ENCODE assay signal across 1 cellular context in the genomic region with DNA sequence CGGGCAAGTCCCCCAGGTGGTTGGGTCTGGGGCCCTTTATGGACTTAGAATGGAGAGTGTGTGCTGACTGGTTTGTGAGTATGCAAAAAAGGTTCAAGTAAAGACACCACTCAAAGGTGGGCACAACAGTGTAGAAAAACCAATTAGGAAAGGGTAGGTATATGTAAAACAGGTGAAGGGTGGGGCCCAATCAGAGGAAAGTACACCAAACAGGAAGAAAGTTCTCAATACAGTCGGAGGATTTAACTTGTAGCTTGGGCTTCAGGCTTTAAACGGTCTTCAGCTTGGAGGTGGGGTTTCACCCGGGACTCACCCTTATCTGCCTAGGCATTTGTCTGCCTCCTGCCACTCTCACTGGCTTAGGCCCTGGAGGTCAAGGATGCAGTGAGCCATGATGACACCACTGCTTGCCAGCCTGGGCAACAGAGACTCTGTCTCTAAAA.
A peak's percentile ranks its signal among the peaks of the same experiment; 100 is the strongest.
TF ChIP-seq lines count a peak whose summit lies in the region.

No MANE protein-coding gene starts in this region.

TF ChIP-seq in K562, 482 proteins besides CTCF, POLR2A, EP300 and RAD21 (continued from another document and continues in another):
- TF ChIP-seq, protein P1, sequence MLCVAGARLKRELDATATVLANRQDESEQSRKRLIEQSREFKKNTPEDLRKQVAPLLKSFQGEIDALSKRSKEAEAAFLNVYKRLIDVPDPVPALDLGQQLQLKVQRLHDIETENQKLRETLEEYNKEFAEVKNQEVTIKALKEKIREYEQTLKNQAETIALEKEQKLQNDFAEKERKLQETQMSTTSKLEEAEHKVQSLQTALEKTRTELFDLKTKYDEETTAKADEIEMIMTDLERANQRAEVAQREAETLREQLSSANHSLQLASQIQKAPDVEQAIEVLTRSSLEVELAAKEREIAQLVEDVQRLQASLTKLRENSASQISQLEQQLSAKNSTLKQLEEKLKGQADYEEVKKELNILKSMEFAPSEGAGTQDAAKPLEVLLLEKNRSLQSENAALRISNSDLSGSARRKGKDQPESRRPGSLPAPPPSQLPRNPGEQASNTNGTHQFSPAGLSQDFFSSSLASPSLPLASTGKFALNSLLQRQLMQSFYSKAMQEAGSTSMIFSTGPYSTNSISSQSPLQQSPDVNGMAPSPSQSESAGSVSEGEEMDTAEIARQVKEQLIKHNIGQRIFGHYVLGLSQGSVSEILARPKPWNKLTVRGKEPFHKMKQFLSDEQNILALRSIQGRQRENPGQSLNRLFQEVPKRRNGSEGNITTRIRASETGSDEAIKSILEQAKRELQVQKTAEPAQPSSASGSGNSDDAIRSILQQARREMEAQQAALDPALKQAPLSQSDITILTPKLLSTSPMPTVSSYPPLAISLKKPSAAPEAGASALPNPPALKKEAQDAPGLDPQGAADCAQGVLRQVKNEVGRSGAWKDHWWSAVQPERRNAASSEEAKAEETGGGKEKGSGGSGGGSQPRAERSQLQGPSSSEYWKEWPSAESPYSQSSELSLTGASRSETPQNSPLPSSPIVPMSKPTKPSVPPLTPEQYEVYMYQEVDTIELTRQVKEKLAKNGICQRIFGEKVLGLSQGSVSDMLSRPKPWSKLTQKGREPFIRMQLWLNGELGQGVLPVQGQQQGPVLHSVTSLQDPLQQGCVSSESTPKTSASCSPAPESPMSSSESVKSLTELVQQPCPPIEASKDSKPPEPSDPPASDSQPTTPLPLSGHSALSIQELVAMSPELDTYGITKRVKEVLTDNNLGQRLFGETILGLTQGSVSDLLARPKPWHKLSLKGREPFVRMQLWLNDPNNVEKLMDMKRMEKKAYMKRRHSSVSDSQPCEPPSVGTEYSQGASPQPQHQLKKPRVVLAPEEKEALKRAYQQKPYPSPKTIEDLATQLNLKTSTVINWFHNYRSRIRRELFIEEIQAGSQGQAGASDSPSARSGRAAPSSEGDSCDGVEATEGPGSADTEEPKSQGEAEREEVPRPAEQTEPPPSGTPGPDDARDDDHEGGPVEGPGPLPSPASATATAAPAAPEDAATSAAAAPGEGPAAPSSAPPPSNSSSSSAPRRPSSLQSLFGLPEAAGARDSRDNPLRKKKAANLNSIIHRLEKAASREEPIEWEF (CRISPR knock-in tag; IDR thresholded peaks at IDR 0.05): no peak
- TF ChIP-seq, protein P2, sequence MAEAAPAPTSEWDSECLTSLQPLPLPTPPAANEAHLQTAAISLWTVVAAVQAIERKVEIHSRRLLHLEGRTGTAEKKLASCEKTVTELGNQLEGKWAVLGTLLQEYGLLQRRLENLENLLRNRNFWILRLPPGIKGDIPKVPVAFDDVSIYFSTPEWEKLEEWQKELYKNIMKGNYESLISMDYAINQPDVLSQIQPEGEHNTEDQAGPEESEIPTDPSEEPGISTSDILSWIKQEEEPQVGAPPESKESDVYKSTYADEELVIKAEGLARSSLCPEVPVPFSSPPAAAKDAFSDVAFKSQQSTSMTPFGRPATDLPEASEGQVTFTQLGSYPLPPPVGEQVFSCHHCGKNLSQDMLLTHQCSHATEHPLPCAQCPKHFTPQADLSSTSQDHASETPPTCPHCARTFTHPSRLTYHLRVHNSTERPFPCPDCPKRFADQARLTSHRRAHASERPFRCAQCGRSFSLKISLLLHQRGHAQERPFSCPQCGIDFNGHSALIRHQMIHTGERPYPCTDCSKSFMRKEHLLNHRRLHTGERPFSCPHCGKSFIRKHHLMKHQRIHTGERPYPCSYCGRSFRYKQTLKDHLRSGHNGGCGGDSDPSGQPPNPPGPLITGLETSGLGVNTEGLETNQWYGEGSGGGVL (CRISPR knock-in tag; IDR thresholded peaks at IDR 0.05): no peak
- TF ChIP-seq ZNF445 (CRISPR knock-in tag; IDR thresholded peaks at IDR 0.05; ENCODE audit: low read depth): no peak
- TF ChIP-seq MCM5 (IDR thresholded peaks at IDR 0.05; ENCODE audit: low read depth): no peak
- TF ChIP-seq CCAR2 (IDR thresholded peaks at IDR 0.05; ENCODE audit: low read depth, low read length): no peak
- TF ChIP-seq SMARCB1 (IDR thresholded peaks at IDR 0.05; ENCODE audit: insufficient read length, low read depth): no peak
- no peak for TF ChIP-seq BCOR (IDR thresholded peaks at IDR 0.05)
- TF ChIP-seq NR2F6 (CRISPR knock-in tag; IDR thresholded peaks at IDR 0.05): no peak
- no peak for TF ChIP-seq BACH1 (tag; IDR thresholded peaks at IDR 0.05)
- TF ChIP-seq ZNF140 (CRISPR knock-in tag; IDR thresholded peaks at IDR 0.05): no peak
- TF ChIP-seq HSF4 (CRISPR knock-in tag; IDR thresholded peaks at IDR 0.05; ENCODE audit: borderline replicate concordance): no peak
- 0 out of 2 replicates have a peak, but pooled peaks have one; percentile 63 for TF ChIP-seq SMAD4 (CRISPR knock-in tag; conservative IDR thresholded peaks at IDR 0.05)
- TF ChIP-seq, protein P3, sequence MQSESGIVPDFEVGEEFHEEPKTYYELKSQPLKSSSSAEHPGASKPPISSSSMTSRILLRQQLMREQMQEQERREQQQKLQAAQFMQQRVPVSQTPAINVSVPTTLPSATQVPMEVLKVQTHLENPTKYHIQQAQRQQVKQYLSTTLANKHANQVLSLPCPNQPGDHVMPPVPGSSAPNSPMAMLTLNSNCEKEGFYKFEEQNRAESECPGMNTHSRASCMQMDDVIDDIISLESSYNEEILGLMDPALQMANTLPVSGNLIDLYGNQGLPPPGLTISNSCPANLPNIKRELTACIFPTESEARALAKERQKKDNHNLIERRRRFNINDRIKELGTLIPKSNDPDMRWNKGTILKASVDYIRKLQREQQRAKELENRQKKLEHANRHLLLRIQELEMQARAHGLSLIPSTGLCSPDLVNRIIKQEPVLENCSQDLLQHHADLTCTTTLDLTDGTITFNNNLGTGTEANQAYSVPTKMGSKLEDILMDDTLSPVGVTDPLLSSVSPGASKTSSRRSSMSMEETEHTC (IDR thresholded peaks at IDR 0.05): no peak
- no peak for TF ChIP-seq XRCC4 (IDR thresholded peaks at IDR 0.05; ENCODE audit: extremely low read depth, insufficient read depth, insufficient read length)
- TF ChIP-seq, protein P4, sequence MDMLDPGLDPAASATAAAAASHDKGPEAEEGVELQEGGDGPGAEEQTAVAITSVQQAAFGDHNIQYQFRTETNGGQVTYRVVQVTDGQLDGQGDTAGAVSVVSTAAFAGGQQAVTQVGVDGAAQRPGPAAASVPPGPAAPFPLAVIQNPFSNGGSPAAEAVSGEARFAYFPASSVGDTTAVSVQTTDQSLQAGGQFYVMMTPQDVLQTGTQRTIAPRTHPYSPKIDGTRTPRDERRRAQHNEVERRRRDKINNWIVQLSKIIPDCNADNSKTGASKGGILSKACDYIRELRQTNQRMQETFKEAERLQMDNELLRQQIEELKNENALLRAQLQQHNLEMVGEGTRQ (CRISPR knock-in tag; IDR thresholded peaks at IDR 0.05): no peak
- TF ChIP-seq, protein P5, sequence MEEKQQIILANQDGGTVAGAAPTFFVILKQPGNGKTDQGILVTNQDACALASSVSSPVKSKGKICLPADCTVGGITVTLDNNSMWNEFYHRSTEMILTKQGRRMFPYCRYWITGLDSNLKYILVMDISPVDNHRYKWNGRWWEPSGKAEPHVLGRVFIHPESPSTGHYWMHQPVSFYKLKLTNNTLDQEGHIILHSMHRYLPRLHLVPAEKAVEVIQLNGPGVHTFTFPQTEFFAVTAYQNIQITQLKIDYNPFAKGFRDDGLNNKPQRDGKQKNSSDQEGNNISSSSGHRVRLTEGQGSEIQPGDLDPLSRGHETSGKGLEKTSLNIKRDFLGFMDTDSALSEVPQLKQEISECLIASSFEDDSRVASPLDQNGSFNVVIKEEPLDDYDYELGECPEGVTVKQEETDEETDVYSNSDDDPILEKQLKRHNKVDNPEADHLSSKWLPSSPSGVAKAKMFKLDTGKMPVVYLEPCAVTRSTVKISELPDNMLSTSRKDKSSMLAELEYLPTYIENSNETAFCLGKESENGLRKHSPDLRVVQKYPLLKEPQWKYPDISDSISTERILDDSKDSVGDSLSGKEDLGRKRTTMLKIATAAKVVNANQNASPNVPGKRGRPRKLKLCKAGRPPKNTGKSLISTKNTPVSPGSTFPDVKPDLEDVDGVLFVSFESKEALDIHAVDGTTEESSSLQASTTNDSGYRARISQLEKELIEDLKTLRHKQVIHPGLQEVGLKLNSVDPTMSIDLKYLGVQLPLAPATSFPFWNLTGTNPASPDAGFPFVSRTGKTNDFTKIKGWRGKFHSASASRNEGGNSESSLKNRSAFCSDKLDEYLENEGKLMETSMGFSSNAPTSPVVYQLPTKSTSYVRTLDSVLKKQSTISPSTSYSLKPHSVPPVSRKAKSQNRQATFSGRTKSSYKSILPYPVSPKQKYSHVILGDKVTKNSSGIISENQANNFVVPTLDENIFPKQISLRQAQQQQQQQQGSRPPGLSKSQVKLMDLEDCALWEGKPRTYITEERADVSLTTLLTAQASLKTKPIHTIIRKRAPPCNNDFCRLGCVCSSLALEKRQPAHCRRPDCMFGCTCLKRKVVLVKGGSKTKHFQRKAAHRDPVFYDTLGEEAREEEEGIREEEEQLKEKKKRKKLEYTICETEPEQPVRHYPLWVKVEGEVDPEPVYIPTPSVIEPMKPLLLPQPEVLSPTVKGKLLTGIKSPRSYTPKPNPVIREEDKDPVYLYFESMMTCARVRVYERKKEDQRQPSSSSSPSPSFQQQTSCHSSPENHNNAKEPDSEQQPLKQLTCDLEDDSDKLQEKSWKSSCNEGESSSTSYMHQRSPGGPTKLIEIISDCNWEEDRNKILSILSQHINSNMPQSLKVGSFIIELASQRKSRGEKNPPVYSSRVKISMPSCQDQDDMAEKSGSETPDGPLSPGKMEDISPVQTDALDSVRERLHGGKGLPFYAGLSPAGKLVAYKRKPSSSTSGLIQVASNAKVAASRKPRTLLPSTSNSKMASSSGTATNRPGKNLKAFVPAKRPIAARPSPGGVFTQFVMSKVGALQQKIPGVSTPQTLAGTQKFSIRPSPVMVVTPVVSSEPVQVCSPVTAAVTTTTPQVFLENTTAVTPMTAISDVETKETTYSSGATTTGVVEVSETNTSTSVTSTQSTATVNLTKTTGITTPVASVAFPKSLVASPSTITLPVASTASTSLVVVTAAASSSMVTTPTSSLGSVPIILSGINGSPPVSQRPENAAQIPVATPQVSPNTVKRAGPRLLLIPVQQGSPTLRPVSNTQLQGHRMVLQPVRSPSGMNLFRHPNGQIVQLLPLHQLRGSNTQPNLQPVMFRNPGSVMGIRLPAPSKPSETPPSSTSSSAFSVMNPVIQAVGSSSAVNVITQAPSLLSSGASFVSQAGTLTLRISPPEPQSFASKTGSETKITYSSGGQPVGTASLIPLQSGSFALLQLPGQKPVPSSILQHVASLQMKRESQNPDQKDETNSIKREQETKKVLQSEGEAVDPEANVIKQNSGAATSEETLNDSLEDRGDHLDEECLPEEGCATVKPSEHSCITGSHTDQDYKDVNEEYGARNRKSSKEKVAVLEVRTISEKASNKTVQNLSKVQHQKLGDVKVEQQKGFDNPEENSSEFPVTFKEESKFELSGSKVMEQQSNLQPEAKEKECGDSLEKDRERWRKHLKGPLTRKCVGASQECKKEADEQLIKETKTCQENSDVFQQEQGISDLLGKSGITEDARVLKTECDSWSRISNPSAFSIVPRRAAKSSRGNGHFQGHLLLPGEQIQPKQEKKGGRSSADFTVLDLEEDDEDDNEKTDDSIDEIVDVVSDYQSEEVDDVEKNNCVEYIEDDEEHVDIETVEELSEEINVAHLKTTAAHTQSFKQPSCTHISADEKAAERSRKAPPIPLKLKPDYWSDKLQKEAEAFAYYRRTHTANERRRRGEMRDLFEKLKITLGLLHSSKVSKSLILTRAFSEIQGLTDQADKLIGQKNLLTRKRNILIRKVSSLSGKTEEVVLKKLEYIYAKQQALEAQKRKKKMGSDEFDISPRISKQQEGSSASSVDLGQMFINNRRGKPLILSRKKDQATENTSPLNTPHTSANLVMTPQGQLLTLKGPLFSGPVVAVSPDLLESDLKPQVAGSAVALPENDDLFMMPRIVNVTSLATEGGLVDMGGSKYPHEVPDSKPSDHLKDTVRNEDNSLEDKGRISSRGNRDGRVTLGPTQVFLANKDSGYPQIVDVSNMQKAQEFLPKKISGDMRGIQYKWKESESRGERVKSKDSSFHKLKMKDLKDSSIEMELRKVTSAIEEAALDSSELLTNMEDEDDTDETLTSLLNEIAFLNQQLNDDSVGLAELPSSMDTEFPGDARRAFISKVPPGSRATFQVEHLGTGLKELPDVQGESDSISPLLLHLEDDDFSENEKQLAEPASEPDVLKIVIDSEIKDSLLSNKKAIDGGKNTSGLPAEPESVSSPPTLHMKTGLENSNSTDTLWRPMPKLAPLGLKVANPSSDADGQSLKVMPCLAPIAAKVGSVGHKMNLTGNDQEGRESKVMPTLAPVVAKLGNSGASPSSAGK (IDR thresholded peaks at IDR 0.05): no peak
- TF ChIP-seq NCOA4 (IDR thresholded peaks at IDR 0.05; ENCODE audit: partially characterized antibody): no peak
- no peak for TF ChIP-seq NUFIP1 (IDR thresholded peaks at IDR 0.05; ENCODE audit: partially characterized antibody)
- no peak for TF ChIP-seq WHSC1 (IDR thresholded peaks at IDR 0.05; ENCODE audit: low read length)
- TF ChIP-seq NCOA2 (IDR thresholded peaks at IDR 0.05; ENCODE audit: partially characterized antibody in 2 of 2): no peak
- TF ChIP-seq, protein P6, sequence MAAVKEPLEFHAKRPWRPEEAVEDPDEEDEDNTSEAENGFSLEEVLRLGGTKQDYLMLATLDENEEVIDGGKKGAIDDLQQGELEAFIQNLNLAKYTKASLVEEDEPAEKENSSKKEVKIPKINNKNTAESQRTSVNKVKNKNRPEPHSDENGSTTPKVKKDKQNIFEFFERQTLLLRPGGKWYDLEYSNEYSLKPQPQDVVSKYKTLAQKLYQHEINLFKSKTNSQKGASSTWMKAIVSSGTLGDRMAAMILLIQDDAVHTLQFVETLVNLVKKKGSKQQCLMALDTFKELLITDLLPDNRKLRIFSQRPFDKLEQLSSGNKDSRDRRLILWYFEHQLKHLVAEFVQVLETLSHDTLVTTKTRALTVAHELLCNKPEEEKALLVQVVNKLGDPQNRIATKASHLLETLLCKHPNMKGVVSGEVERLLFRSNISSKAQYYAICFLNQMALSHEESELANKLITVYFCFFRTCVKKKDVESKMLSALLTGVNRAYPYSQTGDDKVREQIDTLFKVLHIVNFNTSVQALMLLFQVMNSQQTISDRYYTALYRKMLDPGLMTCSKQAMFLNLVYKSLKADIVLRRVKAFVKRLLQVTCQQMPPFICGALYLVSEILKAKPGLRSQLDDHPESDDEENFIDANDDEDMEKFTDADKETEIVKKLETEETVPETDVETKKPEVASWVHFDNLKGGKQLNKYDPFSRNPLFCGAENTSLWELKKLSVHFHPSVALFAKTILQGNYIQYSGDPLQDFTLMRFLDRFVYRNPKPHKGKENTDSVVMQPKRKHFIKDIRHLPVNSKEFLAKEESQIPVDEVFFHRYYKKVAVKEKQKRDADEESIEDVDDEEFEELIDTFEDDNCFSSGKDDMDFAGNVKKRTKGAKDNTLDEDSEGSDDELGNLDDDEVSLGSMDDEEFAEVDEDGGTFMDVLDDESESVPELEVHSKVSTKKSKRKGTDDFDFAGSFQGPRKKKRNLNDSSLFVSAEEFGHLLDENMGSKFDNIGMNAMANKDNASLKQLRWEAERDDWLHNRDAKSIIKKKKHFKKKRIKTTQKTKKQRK (IDR thresholded peaks at IDR 0.05; ENCODE audit: borderline replicate concordance, low read depth, low read length): no peak
- no peak for TF ChIP-seq ZNF644 (tag; IDR thresholded peaks at IDR 0.05; ENCODE audit: low read depth)
- TF ChIP-seq MTA1 (IDR thresholded peaks at IDR 0.05; ENCODE audit: borderline replicate concordance): 0 out of 2 replicates have a peak, but pooled peaks have one; percentile 52
- no peak for TF ChIP-seq NFATC3 (IDR thresholded peaks at IDR 0.05)
- TF ChIP-seq ZNF146 (CRISPR knock-in tag; IDR thresholded peaks at IDR 0.05; ENCODE audit: unreplicated experiment): no peak
- TF ChIP-seq FOXP1 (CRISPR knock-in tag; IDR thresholded peaks at IDR 0.05): no peak
- no peak for TF ChIP-seq HDGF (IDR thresholded peaks at IDR 0.05)
- TF ChIP-seq ZNF311 (CRISPR knock-in tag; IDR thresholded peaks at IDR 0.05): no peak
- no peak for TF ChIP-seq PHF20 (IDR thresholded peaks at IDR 0.05; ENCODE audit: partially characterized antibody)
- no peak for TF ChIP-seq HIVEP1 (CRISPR knock-in tag; IDR thresholded peaks at IDR 0.05)
- TF ChIP-seq ZNF12 (CRISPR knock-in tag; IDR thresholded peaks at IDR 0.05): no peak
- TF ChIP-seq RHOXF2B (CRISPR knock-in tag; conservative IDR thresholded peaks at IDR 0.05): no peak
- no peak for TF ChIP-seq FOXK1 (CRISPR knock-in tag; IDR thresholded peaks at IDR 0.05; ENCODE audit: borderline replicate concordance)
- no peak for TF ChIP-seq FOXA1 (IDR thresholded peaks at IDR 0.05; ENCODE audit: borderline replicate concordance)
